Comparison of ENCODE assay signal across 11 cellular contexts in the genomic region with DNA sequence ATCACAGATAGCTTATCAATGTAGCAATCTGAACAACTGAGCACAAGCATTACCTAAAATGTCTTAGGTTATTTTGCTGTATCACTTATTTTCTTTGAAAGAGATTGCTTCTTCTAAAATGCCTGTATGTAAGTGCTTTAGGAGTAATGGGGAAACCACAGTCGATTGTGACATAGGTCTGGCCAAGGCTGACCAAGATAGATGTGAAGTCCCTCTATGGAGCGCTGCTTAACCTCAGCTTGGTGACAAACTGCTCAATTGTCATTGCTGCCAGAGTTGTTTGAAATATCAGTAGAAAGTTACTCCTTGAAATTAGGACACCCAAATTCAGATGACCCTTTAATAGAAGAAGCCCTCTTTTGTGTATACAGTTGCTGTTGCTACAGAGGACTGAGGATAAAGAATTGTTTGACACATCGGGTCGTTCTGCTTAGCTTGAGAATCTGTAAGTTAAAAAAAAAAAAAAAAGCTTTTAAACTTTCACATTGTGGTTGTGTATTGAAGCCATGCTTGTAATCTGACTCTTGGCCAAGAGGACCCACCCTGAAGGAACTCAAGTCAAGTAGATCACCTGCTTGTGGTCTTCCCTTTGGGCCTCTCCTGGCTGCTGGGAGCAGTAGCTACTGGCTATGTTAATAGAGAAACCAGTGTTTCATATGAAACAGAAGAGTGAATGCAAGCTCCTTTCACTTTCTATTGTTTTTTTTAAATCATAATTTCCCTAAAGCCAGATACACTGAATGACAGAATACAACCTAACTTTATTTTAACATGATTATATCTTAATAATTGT.
DNase-seq lines count a peak whose midpoint lies in the region; ATAC-seq and TF ChIP-seq lines count a peak whose summit lies in the region.
"Had no signal": no experiment of that assay in that cellular context is flagged by ENCODE, and none has a peak within 500 bp of the region (broad histone marks: within the 10 kb centered on the region; RNA-seq: fewer than 3 reads in every experiment).

No MANE protein-coding gene starts in this region.

- H3K27ac ChIP-seq in testis = no peak overlapping the region
- H3K27ac ChIP-seq: VCaP had no signal

- H3K36me3 ChIP-seq in testis (ENCODE audit: low read depth, missing control alignments) = no peaks in the 10 kb centered on the region

- no peak for TF ChIP-seq POLR2A in testis (IDR thresholded peaks at IDR 0.05)

- no peak overlapping the region for H3K4me3 ChIP-seq in testis

- ATAC-seq in GM18867 (IDR thresholded peaks at IDR 0.05; ENCODE audit: unreplicated experiment) (peak; percentile 98), GM21423 (IDR thresholded peaks at IDR 0.05; ENCODE audit: unreplicated experiment) (peak; percentile 99), HG03097 (IDR thresholded peaks at IDR 0.05; ENCODE audit: low FRiP score, unreplicated experiment) (peak; percentile 99), T-helper 17 cell (no peak)

- no peak overlapping the region for H3K27ac Mint-ChIP-seq in T-helper 17 cell

- H3K4me1 ChIP-seq in testis = no peaks in the 10 kb centered on the region

- no peak for TF ChIP-seq CTCF in testis (IDR thresholded peaks at IDR 0.05)

- H3K9me3 ChIP-seq in testis (no peaks in the 10 kb centered on the region), T-helper 17 cell (ENCODE audit: control insufficient read depth, low read length, poor library complexity, severe bottlenecking) (no peaks in the 10 kb centered on the region)

- H3K4me3 Mint-ChIP-seq in T-helper 17 cell = no peak overlapping the region

- peak; percentile 71 for DNase-seq in NOMO-1 treated with dmso at 0.1 percent for 144 hours (lab: John Stamatoyannopoulos, UW; ENCODE audit: unreplicated experiment)
- no peak for DNase-seq in testis
- DNase-seq in DMS114 treated with DMSO at 0.1 percent for 48 hours (lab: John Stamatoyannopoulos, UW; ENCODE audit: unreplicated experiment) = no peak
- no peak for DNase-seq in activated CD4-positive, CD25-positive, alpha-beta regulatory T cell treated with anti-CD3 and anti-CD28 coated beads, Interleukin-2, amount 50 U/mL, for 72 hours
- DNase-seq in T-helper 17 cell = no peak
- DNase-seq: activated naive CD4-positive, alpha-beta T cell treated with anti-CD3 and anti-CD28 coated beads, Interleukin-2, amount 50 U/mL, for 16 hours; NCI-H226 had no signal

- WGBS in testis, 2 donors = 60 to 72% methylated on average over 4 of the region's 4 CpGs

- no peaks in the 10 kb centered on the region for H3K36me3 Mint-ChIP-seq in T-helper 17 cell (ENCODE audit: low read depth)

- intact Hi-C loops in testis (cut with DNase I; ENCODE audit: low total_unique reads) = no loop called here

- no peaks in the 10 kb centered on the region for H3K27me3 ChIP-seq in testis

- H3K4me1 Mint-ChIP-seq in T-helper 17 cell = peaks cover 3% of the 10 kb centered on the region

- H3K27me3 Mint-ChIP-seq in T-helper 17 cell = no peaks in the 10 kb centered on the region
